8 cellular contexts compared by ENCODE assay signal in genomic region chr16:52912565-52913173, GRCh38.
DNase-seq lines count a peak whose midpoint lies in the region; ATAC-seq, FAIRE-seq and TF ChIP-seq lines count a peak whose summit lies in the region.

No MANE protein-coding gene starts in this region.

- TF ChIP-seq EP300 in Ishikawa (IDR thresholded peaks at IDR 0.05; ENCODE audit: borderline replicate concordance): no peak
- no peak for TF ChIP-seq EP300 in HepG2 (IDR thresholded peaks at IDR 0.05; ENCODE audit: low read depth in 2 of 2, low read length in 2 of 2)
- no peak for TF ChIP-seq EP300 in HepG2 (CRISPR knock-in tag; IDR thresholded peaks at IDR 0.05; ENCODE audit: borderline replicate concordance)
- TF ChIP-seq EP300 in suprapubic skin (IDR thresholded peaks at IDR 0.05): no peak

- no peaks in the 10 kb centered on the region for H3K9me2 ChIP-seq in PC-9 (ENCODE audit: insufficient read depth)

- FAIRE-seq in HepG2 (lab: Jason Lieb, UNC): peak; percentile 69

- CTCF ChIA-PET in PC-9 (lab: Charles Lee) (interaction anchor here (0.6 kb wide), 1 partner anchor 117 kb away, joined by 7 read pairs; no protein-coding TSS in a partner anchor), HepG2 (lab: Yijun Ruan, JAX; ENCODE audit: low intra/inter-chr PET ratio, low total read pairs) (interaction anchor here (0.9 to 2.3 kb wide), 6 partner anchors 331 to 930 kb away, joined by 3 to 53 read pairs (median 8); no protein-coding TSS in a partner anchor)

- H2AFZ ChIP-seq in PC-9 (no peak overlapping the region), HepG2 (ENCODE audit: low read length) (no peak overlapping the region)

- TF ChIP-seq CTCF in PC-9 (conservative IDR thresholded peaks at IDR 0.05): peak; percentile 81
- peak; percentile 74 for TF ChIP-seq CTCF in choroid plexus epithelial cell (conservative IDR thresholded peaks at IDR 0.05; ENCODE audit: low read depth, low read length)
- TF ChIP-seq CTCF in HepG2 (CRISPR knock-in tag; IDR thresholded peaks at IDR 0.05): peak; percentile 90
- TF ChIP-seq CTCF in suprapubic skin (IDR thresholded peaks at IDR 0.05): peak; percentile 18 to 55

- H3K9me3 ChIP-seq in PC-9 (ENCODE audit: insufficient read depth, low read depth) (no peaks in the 10 kb centered on the region), HepG2 (ENCODE audit: low read length) (no peaks in the 10 kb centered on the region), suprapubic skin (no peaks in the 10 kb centered on the region)

- in situ Hi-C loops in HepG2 (cut with HindIII; ENCODE audit: extremely low pct_ligation_motif_present, low pct_unique_long_range_greater_than_20kb): loop anchor here (10.0 kb wide), 1 partner anchor 728 kb away; no protein-coding TSS in a partner anchor

- DNase-seq in D341Med (ENCODE audit: low spot score) (peak; percentile 70), PC-9 (peak in 1 of 2 experiments; percentile 44), choroid plexus epithelial cell (ENCODE audit: low read depth) (peak; percentile 56), HepG2 (ENCODE audit: low spot score) (peak; percentile 78), suprapubic skin (ENCODE audit: low spot score in 2 of 2) (peak in 1 of 2 donors; percentile 65)

- H3F3A ChIP-seq in PC-9 (ENCODE audit: insufficient read depth, low read depth): no peaks in the 10 kb centered on the region

- intact Hi-C loops in PC-9 (cut with micrococcal nuclease; ENCODE audit: unreplicated experiment): loop anchor here (1.0 kb wide), 1 partner anchor 721 kb away; no protein-coding TSS in a partner anchor
- intact Hi-C loops in HepG2 (cut with micrococcal nuclease; ENCODE audit: unreplicated experiment): loop anchor here (1.0 to 10.0 kb wide), 5 partner anchors 52 to 842 kb away; no protein-coding TSS in a partner anchor

- BruUV-seq in PC-9 (replicated peaks; lab: Mats Ljungman, UMichigan): no TSS peak
- no TSS peak for BruUV-seq in HepG2 (replicated peaks; lab: Mats Ljungman, UMichigan)

- H3K4me1 ChIP-seq in PC-9 (replicated peaks; ENCODE audit: insufficient read depth): no peaks in the 10 kb centered on the region
- no peaks in the 10 kb centered on the region for H3K4me1 ChIP-seq in HepG2 (ENCODE audit: insufficient read depth, low read length)
- H3K4me1 ChIP-seq in suprapubic skin: no peaks in the 10 kb centered on the region

- ATAC-seq in GM19328 (IDR thresholded peaks at IDR 0.05; ENCODE audit: unreplicated experiment): peak; percentile 69
- ATAC-seq in HepG2: peak; percentile 97
- ATAC-seq in HG03571 (IDR thresholded peaks at IDR 0.05; ENCODE audit: unreplicated experiment): no peak

- H3K4me3 ChIP-seq in PC-9 (no peak overlapping the region), choroid plexus epithelial cell (ENCODE audit: low read depth, low read length) (no peak overlapping the region), HepG2 (replicated peaks in 1 of 3; ENCODE audit: insufficient read depth in 1 of 3, low read depth in 2 of 3, low read length in 3 of 3) (no peak overlapping the region), suprapubic skin (no peak overlapping the region)

- TF ChIP-seq RAD21 in Ishikawa (IDR thresholded peaks at IDR 0.05; ENCODE audit: low read depth) (peak; percentile 81), HepG2 (CRISPR knock-in tag; IDR thresholded peaks at IDR 0.05) (peak; percentile 91)

- H3K79me2 ChIP-seq in PC-9 (ENCODE audit: low read depth): no peaks in the 10 kb centered on the region
- no peaks in the 10 kb centered on the region for H3K79me2 ChIP-seq in HepG2 (ENCODE audit: insufficient read depth, low read length)

- no peak for TF ChIP-seq POLR2A in HepG2 (IDR thresholded peaks at IDR 0.05; ENCODE audit: insufficient read depth in 1 of 2, low read depth in 2 of 2, low read length in 2 of 2)
- no peak for TF ChIP-seq POLR2A in suprapubic skin (IDR thresholded peaks at IDR 0.05)

- no peaks in the 10 kb centered on the region for H4K20me1 ChIP-seq in PC-9 (ENCODE audit: insufficient read depth)
- H4K20me1 ChIP-seq in HepG2 (ENCODE audit: insufficient read depth, low read length): no peaks in the 10 kb centered on the region

- H3K4me2 ChIP-seq in PC-9 (no peak overlapping the region), HepG2 (ENCODE audit: low read depth, low read length) (no peak overlapping the region; the same call in 1 of the 2 replicates)

- H3K36me3 ChIP-seq in PC-9 (ENCODE audit: low read depth) (no peaks in the 10 kb centered on the region), HepG2 (replicated peaks in 1 of 2; ENCODE audit: control insufficient read depth in 1 of 2, insufficient read depth in 2 of 2, low read length in 2 of 2) (no peaks in the 10 kb centered on the region), suprapubic skin (no peaks in the 10 kb centered on the region)

- H3K27me3 ChIP-seq in PC-9 (ENCODE audit: insufficient read depth, low read depth) (peaks cover 11% of the 10 kb centered on the region; the same call in 1 of the 2 replicates), HepG2 (ENCODE audit: control insufficient read depth in 1 of 2, insufficient read depth in 2 of 2, low read length in 2 of 2) (peaks cover 0 to 4% of the 10 kb centered on the region in 2 experiments; a peak in 2 of 5 replicates), suprapubic skin (no peaks in the 10 kb centered on the region)

- POLR2A ChIA-PET in PC-9 (lab: Charles Lee; ENCODE audit: unreplicated experiment): no interaction called here
- POLR2A ChIA-PET in HepG2 (lab: Yijun Ruan, JAX): no interaction called here

- no peak overlapping the region for H3K9ac ChIP-seq in HepG2 (ENCODE audit: insufficient read depth, low read depth, low read length)

- H3K27ac ChIP-seq in PC-9 (no peak overlapping the region), HepG2 (ENCODE audit: extremely low read length, insufficient read depth, low read length) (no peak overlapping the region), suprapubic skin (no peak overlapping the region)

- WGBS in HepG2 (ENCODE audit: low lambda C conversion rate): 1% methylated on average over 7 of the region's 7 CpGs
- WGBS in suprapubic skin: 11% methylated on average over 7 of the region's 7 CpGs

TF ChIP-seq in Ishikawa, 13 proteins besides CTCF, POLR2A, EP300 and RAD21 (continues in another document):
- TF ChIP-seq, protein P1, sequence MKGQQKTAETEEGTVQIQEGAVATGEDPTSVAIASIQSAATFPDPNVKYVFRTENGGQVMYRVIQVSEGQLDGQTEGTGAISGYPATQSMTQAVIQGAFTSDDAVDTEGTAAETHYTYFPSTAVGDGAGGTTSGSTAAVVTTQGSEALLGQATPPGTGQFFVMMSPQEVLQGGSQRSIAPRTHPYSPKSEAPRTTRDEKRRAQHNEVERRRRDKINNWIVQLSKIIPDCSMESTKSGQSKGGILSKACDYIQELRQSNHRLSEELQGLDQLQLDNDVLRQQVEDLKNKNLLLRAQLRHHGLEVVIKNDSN (IDR thresholded peaks at IDR 0.05): no peak
- TF ChIP-seq CREB1 (IDR thresholded peaks at IDR 0.05; ENCODE audit: low read depth): no peak
- no peak for TF ChIP-seq FOXM1 (IDR thresholded peaks at IDR 0.05; ENCODE audit: borderline replicate concordance, low read depth)
- no peak for TF ChIP-seq TEAD4 (IDR thresholded peaks at IDR 0.05)
- TF ChIP-seq TAF1 (IDR thresholded peaks at IDR 0.05; ENCODE audit: low read depth): no peak
- no peak for TF ChIP-seq CEBPB (IDR thresholded peaks at IDR 0.05)
- no peak for TF ChIP-seq YY1 (IDR thresholded peaks at IDR 0.05; ENCODE audit: low read depth)
- no peak for TF ChIP-seq EGR1 (IDR thresholded peaks at IDR 0.05)

TF ChIP-seq in HepG2, 621 proteins besides CTCF, POLR2A, EP300 and RAD21 (continues in another document):
- TF ChIP-seq SMAD9 (CRISPR knock-in tag; IDR thresholded peaks at IDR 0.05) (no peak), FOXA3 (CRISPR knock-in tag; IDR thresholded peaks at IDR 0.05) (peak; percentile 34), SNRNP70 (IDR thresholded peaks at IDR 0.05; ENCODE audit: low read depth, low read length) (no peak), ZNF512B (CRISPR knock-in tag; IDR thresholded peaks at IDR 0.05; ENCODE audit: borderline replicate concordance) (no peak), HOXA7 (CRISPR knock-in tag; IDR thresholded peaks at IDR 0.05) (no peak), FOXO1 (CRISPR knock-in tag; IDR thresholded peaks at IDR 0.05) (peak; percentile 21; the same call in 1 of the 2 replicates), HNF1B (CRISPR knock-in tag; IDR thresholded peaks at IDR 0.05) (0 out of 2 replicates have a peak, but pooled peaks have one; percentile 40), ZNF629 (CRISPR knock-in tag; conservative IDR thresholded peaks at IDR 0.05) (0 out of 2 replicates have a peak, but pooled peaks have one; percentile 23), SAP130 (CRISPR knock-in tag; IDR thresholded peaks at IDR 0.05; ENCODE audit: low read depth) (peak; percentile 13; the same call in 1 of the 2 replicates)

Comparison
In these comparisons a context has a peak if more than half of its experiments do, and no peak if none do; other contexts are left out.
1. CTCF ChIP-seq: peak in every context shown above with its lines; median percentile 90 in HepG2; 81 in PC-9; 74 in choroid plexus epithelial cell; 36 in suprapubic skin.